In the genomic region with DNA sequence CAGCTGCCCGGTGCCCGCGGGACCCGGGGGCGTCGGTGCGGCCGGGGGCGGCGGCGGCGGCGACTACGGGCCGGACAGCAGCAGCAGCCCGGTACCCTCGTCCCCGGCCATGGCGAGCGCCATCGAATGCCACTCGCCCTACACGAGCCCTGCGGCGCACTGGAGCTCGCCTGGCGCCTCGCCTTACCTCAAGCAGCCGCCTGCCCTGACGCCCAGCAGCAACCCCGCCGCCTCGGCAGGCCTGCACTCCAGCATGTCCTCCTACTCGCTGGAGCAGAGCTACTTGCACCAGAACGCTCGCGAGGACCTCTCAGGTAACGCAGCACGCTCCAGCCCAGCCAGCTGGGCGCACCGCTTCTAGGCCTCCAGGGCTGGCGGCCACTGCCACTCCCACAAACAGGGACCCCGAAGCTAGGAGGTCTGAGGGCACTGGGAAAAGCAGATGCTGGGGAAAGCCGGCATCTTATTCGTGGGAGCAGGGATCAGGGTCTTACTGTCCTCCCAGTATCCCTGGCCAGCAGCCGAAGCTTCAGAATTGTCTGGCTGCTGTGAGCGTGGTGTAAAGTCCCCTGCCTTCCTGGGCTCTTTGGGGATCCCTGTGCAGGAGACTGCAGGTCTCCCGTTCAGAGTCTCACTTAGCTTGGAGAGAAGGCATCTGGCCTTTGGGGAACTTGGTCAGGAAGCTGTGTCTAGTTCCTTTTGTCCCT, we compare ENCODE assay signal across 12 cellular contexts. TPM values are rescaled to one million over a fixed set of nuclear protein-coding genes. Genes with fewer than 3 reads are reported as not detected.
A peak's percentile ranks its signal among the peaks of the same experiment; 100 is the strongest.
DNase-seq lines count a peak whose midpoint lies in the region; ATAC-seq, FAIRE-seq and TF ChIP-seq lines count a peak whose summit lies in the region.
"Had no signal": no experiment of that assay in that cellular context is flagged by ENCODE, and none has a peak within 500 bp of the region (broad histone marks: within the 10 kb centered on the region; RNA-seq: fewer than 3 reads in every experiment).

No MANE protein-coding gene starts in this region.

- H3K9me3 Mint-ChIP-seq in central memory CD8-positive, alpha-beta T cell, result no peaks in the 10 kb centered on the region

- H3K4me1 ChIP-seq in left ventricle myocardium inferior (peaks cover 42% of the 10 kb centered on the region), right atrium auricular region (peaks cover 0 to 44% of the 10 kb centered on the region in 2 donors), mucosa of descending colon (ENCODE audit: low read depth) (peaks cover 4% of the 10 kb centered on the region)

- TF ChIP-seq CTCF in left ventricle myocardium inferior (IDR thresholded peaks at IDR 0.05; ENCODE audit: borderline replicate concordance), result no peak
- TF ChIP-seq CTCF in right atrium auricular region (IDR thresholded peaks at IDR 0.05), result no peak
- TF ChIP-seq CTCF in mucosa of descending colon (IDR thresholded peaks at IDR 0.05), result no peak

- H3K4me3 ChIP-seq in left ventricle myocardium inferior (peak overlapping the region; percentile 63), right atrium auricular region (peak overlapping the region in 1 of 2 donors; percentile 44), mucosa of descending colon (peak overlapping the region; percentile 19)
- H3K4me3 ChIP-seq: body of pancreas had no signal

- ATAC-seq in central memory CD8-positive, alpha-beta T cell (replicated peaks; ENCODE audit: extremely low read depth, poor library complexity, severe bottlenecking), result no peak
- ATAC-seq in mucosa of descending colon (no peak), GM18870 (IDR thresholded peaks at IDR 0.05; ENCODE audit: unreplicated experiment) (no peak)

- H3K9me3 ChIP-seq in left ventricle myocardium inferior (replicated peaks) (no peaks in the 10 kb centered on the region), right atrium auricular region (no peaks in the 10 kb centered on the region), mucosa of descending colon (no peaks in the 10 kb centered on the region)
- H3K9me3 ChIP-seq: body of pancreas had no signal

- H3K4me3 Mint-ChIP-seq in central memory CD8-positive, alpha-beta T cell, result peak overlapping the region; percentile 29

- no peak for FAIRE-seq in urothelium cell line (lab: Jason Lieb, UNC)

- peaks cover 14% of the 10 kb centered on the region for H3K4me1 Mint-ChIP-seq in central memory CD8-positive, alpha-beta T cell

- H3K27ac ChIP-seq in left ventricle myocardium inferior (replicated peaks), result no peak overlapping the region
- H3K27ac ChIP-seq in right atrium auricular region, result no peak overlapping the region
- H3K27ac ChIP-seq: body of pancreas had no signal

- intact Hi-C loops in left ventricle myocardium inferior (cut with micrococcal nuclease), result no loop called here
- intact Hi-C loops in mucosa of descending colon (cut with DNase I, micrococcal nuclease), result loop anchor here (5.0 to 10.0 kb wide), 2 partner anchors 679 to 796 kb away; no protein-coding TSS in a partner anchor

- H3K27ac Mint-ChIP-seq in central memory CD8-positive, alpha-beta T cell (ENCODE audit: low read depth), result no peak overlapping the region

- H3K27me3 ChIP-seq in left ventricle myocardium inferior (ENCODE audit: low read depth) (peaks cover 99% of the 10 kb centered on the region), right atrium auricular region (peaks cover 43 to 59% of the 10 kb centered on the region in 2 donors)

- H3K27me3 Mint-ChIP-seq in central memory CD8-positive, alpha-beta T cell, result peaks cover 79% of the 10 kb centered on the region

- peaks cover 1% of the 10 kb centered on the region for H3K36me3 Mint-ChIP-seq in central memory CD8-positive, alpha-beta T cell (ENCODE audit: insufficient read depth)

- DNase-seq in left ventricle myocardium inferior (no peak), right atrium auricular region (ENCODE audit: low spot score) (no peak), mucosa of descending colon (no peak), urothelium cell line (ENCODE audit: low spot score) (peak; percentile 57), NCI-H524 treated with DMSO at 0.1 percent for 48 hours (lab: John Stamatoyannopoulos, UW) (no peak)
- DNase-seq in central memory CD8-positive, alpha-beta T cell (ENCODE audit: low spot score in 2 of 2), result no peak
- no peak for DNase-seq in central memory CD4-positive, alpha-beta T cell
- DNase-seq: DMS79 treated with DMSO at 0.1 percent for 48 hours, T-helper 9 cell had no signal

- no peaks in the 10 kb centered on the region for H3K36me3 ChIP-seq in left ventricle myocardium inferior
- H3K36me3 ChIP-seq in right atrium auricular region, result no peaks in the 10 kb centered on the region
- H3K36me3 ChIP-seq in mucosa of descending colon (ENCODE audit: low read depth), result no peaks in the 10 kb centered on the region

RNA-seq across cellular contexts. Expression of gene FOXF2, which starts 1.6 kb away (rescaled TPM):
- total RNA-seq in left ventricle myocardium inferior (0.30 TPM), right atrium auricular region (under 1 TPM in 1 of 2 donors, not detected in 1; 0.55 TPM), mucosa of descending colon (10 to 100 TPM in 1 of 3 donors, 1 to 10 TPM in 2; 6.9 to 68.1 (median 7.1) TPM)
- total RNA-seq: LHCN-M2 had no signal
